Comparison of ENCODE assay signal across 9 cellular contexts in the genomic region with DNA sequence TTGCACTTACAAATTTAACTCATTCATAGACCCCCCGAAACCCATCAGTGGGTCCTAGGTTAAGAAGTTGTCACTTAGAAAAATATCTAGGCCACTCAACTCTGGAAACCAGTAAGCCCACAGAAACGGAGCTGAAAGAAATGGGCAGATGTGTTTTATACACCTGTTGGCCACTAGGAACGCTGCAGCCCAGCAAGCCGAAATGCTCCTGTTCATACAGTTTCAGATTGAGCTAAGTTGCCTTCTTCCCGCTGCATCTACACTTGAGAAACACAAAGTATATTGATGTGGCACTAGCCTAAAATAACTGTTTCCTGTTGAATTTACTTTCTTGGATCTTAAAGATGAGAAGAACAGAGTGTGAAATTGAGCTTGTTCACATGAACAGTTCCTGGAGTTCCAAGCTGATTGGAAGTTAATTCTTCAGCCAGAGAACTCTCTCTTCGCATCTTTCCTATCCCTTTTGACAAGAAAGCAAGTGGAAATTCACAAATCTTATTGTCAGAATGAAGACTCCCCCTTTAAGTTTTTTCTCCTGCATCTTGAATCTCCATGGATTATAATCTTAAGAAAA.
DNase-seq lines count a peak whose midpoint lies in the region; ATAC-seq, FAIRE-seq and TF ChIP-seq lines count a peak whose summit lies in the region.
"Had no signal": no experiment of that assay in that cellular context is flagged by ENCODE, and none has a peak within 500 bp of the region (broad histone marks: within the 10 kb centered on the region; RNA-seq: fewer than 3 reads in every experiment).

No MANE protein-coding gene starts in this region.

- TF ChIP-seq EP300 in SK-N-SH (IDR thresholded peaks at IDR 0.05; ENCODE audit: borderline replicate concordance in 1 of 2, low read depth in 1 of 2, low read length in 1 of 2) (no peak), neural cell (conservative IDR thresholded peaks at IDR 0.05; ENCODE audit: poor library complexity, severe bottlenecking) (no peak)

- DNase-seq in D341Med (ENCODE audit: low spot score) (peak; percentile 59), SK-N-SH (peak; percentile 55), endothelial cell of umbilical vein (ENCODE audit: low read depth, low spot score) (peak; percentile 35), SIG-M5 (lab: John Stamatoyannopoulos, UW) (no peak), NCI-H510A treated with DMSO at 0.1 percent for 48 hours (lab: John Stamatoyannopoulos, UW) (no peak)
- DNase-seq: activated B cell treated with CpG ODN at 0.5 μM for 24 hours had no signal

- H3K27me3 ChIP-seq in SK-N-SH (ENCODE audit: insufficient read depth), result no peaks in the 10 kb centered on the region
- no peaks in the 10 kb centered on the region for H3K27me3 ChIP-seq in endothelial cell of umbilical vein (ENCODE audit: control insufficient read depth in 2 of 2, insufficient read depth in 2 of 2, low read length in 2 of 2)
- no peaks in the 10 kb centered on the region for H3K27me3 ChIP-seq in neural cell (ENCODE audit: insufficient read depth, low read depth, low read length)

- ATAC-seq in GM18873 (IDR thresholded peaks at IDR 0.05; ENCODE audit: low FRiP score, unreplicated experiment) (peak; percentile 85), HG03378 (IDR thresholded peaks at IDR 0.05; ENCODE audit: unreplicated experiment) (peak; percentile 81)

- BruUV-seq in endothelial cell of umbilical vein (replicated peaks; lab: Mats Ljungman, UMichigan), result no TSS peak

- H3K4me1 ChIP-seq in SK-N-SH (ENCODE audit: control insufficient read depth in 1 of 2, insufficient read depth in 2 of 2, low read depth in 1 of 2, low read length in 1 of 2) (no peaks in the 10 kb centered on the region), endothelial cell of umbilical vein (ENCODE audit: control insufficient read depth, extremely low read depth, insufficient read depth, low read length) (no peaks in the 10 kb centered on the region)

- no peaks in the 10 kb centered on the region for H3K36me3 ChIP-seq in SK-N-SH (replicated peaks in 1 of 2; ENCODE audit: control insufficient read depth in 1 of 2, insufficient read depth in 2 of 2, low read length in 1 of 2)
- no peaks in the 10 kb centered on the region for H3K36me3 ChIP-seq in endothelial cell of umbilical vein (ENCODE audit: control insufficient read depth in 2 of 2, extremely low read depth in 1 of 2, insufficient read depth in 2 of 2, low read length in 2 of 2)
- no peaks in the 10 kb centered on the region for H3K36me3 ChIP-seq in neural cell (ENCODE audit: insufficient read depth, low read length)

- no peaks in the 10 kb centered on the region for H3F3A ChIP-seq in SK-N-SH (replicated peaks; ENCODE audit: insufficient read depth)
- no peaks in the 10 kb centered on the region for H3F3A ChIP-seq in neural cell (ENCODE audit: insufficient read depth, low read length, poor library complexity, severe bottlenecking)

- POLR2A ChIA-PET in SK-N-SH (lab: Yijun Ruan, JAX), result interaction anchor here (1.1 kb wide), 1 partner anchor 327 kb away, joined by 5 read pairs; the partner anchor contains the start of gene ENOX2
- POLR2A ChIA-PET in endothelial cell of umbilical vein (lab: Charles Lee), result no interaction called here

- no peak overlapping the region for H2AFZ ChIP-seq in SK-N-SH (ENCODE audit: low read depth)
- H2AFZ ChIP-seq in endothelial cell of umbilical vein (ENCODE audit: low read depth, low read length), result no peak overlapping the region
- no peak overlapping the region for H2AFZ ChIP-seq in neural cell (ENCODE audit: low read depth, low read length)

- no peak overlapping the region for H3K4me2 ChIP-seq in SK-N-SH
- no peak overlapping the region for H3K4me2 ChIP-seq in endothelial cell of umbilical vein (ENCODE audit: insufficient read depth, low read length)
- no peak overlapping the region for H3K4me2 ChIP-seq in neural cell (ENCODE audit: low read length)

- H3K4me3 ChIP-seq in SK-N-SH (ENCODE audit: low read depth in 2 of 2, low read length in 1 of 2) (no peak overlapping the region; a peak in 1 of 4 replicates), endothelial cell of umbilical vein (replicated peaks in 1 of 3; ENCODE audit: insufficient read depth in 1 of 3, low read depth in 1 of 3, low read length in 3 of 3) (no peak overlapping the region), neural cell (ENCODE audit: low read length) (no peak overlapping the region)

- H3K9me1 ChIP-seq in endothelial cell of umbilical vein (replicated peaks; ENCODE audit: control insufficient read depth, extremely low read depth, insufficient read depth, low read length), result no peaks in the 10 kb centered on the region

- TF ChIP-seq RAD21 in SK-N-SH (IDR thresholded peaks at IDR 0.05; ENCODE audit: low read length) (peak; percentile 80), neural cell (conservative IDR thresholded peaks at IDR 0.05) (peak; percentile 72)

- FAIRE-seq in endothelial cell of umbilical vein (lab: Jason Lieb, UNC), result peak; percentile 92

- H3K9me3 ChIP-seq in SK-N-SH (no peaks in the 10 kb centered on the region), endothelial cell of umbilical vein (replicated peaks; ENCODE audit: control insufficient read depth, insufficient read depth, low read length) (no peaks in the 10 kb centered on the region), neural cell (ENCODE audit: low read length) (no peaks in the 10 kb centered on the region)

- TF ChIP-seq CTCF in SK-N-SH (IDR thresholded peaks at IDR 0.05), result peak; percentile 87
- TF ChIP-seq CTCF in endothelial cell of umbilical vein (IDR thresholded peaks at IDR 0.05; ENCODE audit: extremely low read depth in 1 of 2, insufficient read depth in 1 of 2, low read depth in 1 of 2, low read length in 2 of 2), result peak; percentile 36 to 76
- TF ChIP-seq CTCF in neural cell (IDR thresholded peaks at IDR 0.05; ENCODE audit: poor library complexity, severe bottlenecking), result peak; percentile 68

- CTCF ChIA-PET in SK-N-SH (lab: Yijun Ruan, JAX), result interaction anchor here (0.5 to 2.2 kb wide), 63 partner anchors 8 to 425 kb away, joined by 3 to 51 read pairs (median 4); partner anchors contain the start of gene ENOX2
- CTCF ChIA-PET in endothelial cell of umbilical vein (lab: Charles Lee), result interaction anchor here (0.6 to 4.1 kb wide), 33 partner anchors 8 to 345 kb away, joined by 3 to 184 read pairs (median 4); partner anchors contain the start of gene ENOX2

- H3K27ac ChIP-seq in SK-N-SH (ENCODE audit: low read depth in 2 of 2, low read length in 1 of 2) (no peak overlapping the region), endothelial cell of umbilical vein (ENCODE audit: insufficient read depth, low read depth, low read length) (no peak overlapping the region), neural cell (ENCODE audit: low read length) (no peak overlapping the region)

- H3K9ac ChIP-seq in SK-N-SH, result no peak overlapping the region
- no peak overlapping the region for H3K9ac ChIP-seq in endothelial cell of umbilical vein (replicated peaks; ENCODE audit: extremely low read depth, insufficient read depth, low read length)
- no peak overlapping the region for H3K9ac ChIP-seq in neural cell (ENCODE audit: low read length)

- TF ChIP-seq POLR2A in endothelial cell of umbilical vein (IDR thresholded peaks at IDR 0.05; ENCODE audit: low read depth, low read length), result no peak

- dilution Hi-C loops in endothelial cell of umbilical vein (cut with MboI; ENCODE audit: extremely low pct_ligation_motif_present, low sequenced_read_pairs), result no loop called here

- WGBS in SK-N-SH (ENCODE audit: low lambda C conversion rate), result 16% methylated on average over 6 of the region's 6 CpGs

- H3K79me2 ChIP-seq in SK-N-SH (ENCODE audit: insufficient read depth), result no peaks in the 10 kb centered on the region
- H3K79me2 ChIP-seq in endothelial cell of umbilical vein (ENCODE audit: control insufficient read depth, insufficient read depth, low read length), result no peaks in the 10 kb centered on the region
- H3K79me2 ChIP-seq in neural cell (replicated peaks; ENCODE audit: insufficient read depth, low read length), result no peaks in the 10 kb centered on the region

- H3K9me2 ChIP-seq in SK-N-SH, result no peaks in the 10 kb centered on the region
- no peaks in the 10 kb centered on the region for H3K9me2 ChIP-seq in neural cell (ENCODE audit: insufficient read depth, low read length)

- intact Hi-C loops in endothelial cell of umbilical vein (cut with micrococcal nuclease), result loop anchor here (2.0 kb wide), 1 partner anchor 341 kb away; no protein-coding TSS in a partner anchor

- H4K20me1 ChIP-seq in SK-N-SH (ENCODE audit: insufficient read depth) (no peaks in the 10 kb centered on the region), endothelial cell of umbilical vein (replicated peaks; ENCODE audit: control insufficient read depth, extremely low read depth, insufficient read depth, low read length) (no peaks in the 10 kb centered on the region), neural cell (ENCODE audit: insufficient read depth) (no peaks in the 10 kb centered on the region)

TF ChIP-seq in SK-N-SH, 30 proteins besides CTCF, POLR2A, EP300 and RAD21 (continues in another document):
- TF ChIP-seq RFX5 (IDR thresholded peaks at IDR 0.05; ENCODE audit: low read length) (0 out of 2 replicates have a peak, but pooled peaks have one; percentile 13), SMC3 (IDR thresholded peaks at IDR 0.05; ENCODE audit: low read depth, low read length) (peak; percentile 59)

TF ChIP-seq in endothelial cell of umbilical vein, 7 proteins besides CTCF, POLR2A, EP300 and RAD21 (continues in another document):
- TF ChIP-seq, protein P1, sequence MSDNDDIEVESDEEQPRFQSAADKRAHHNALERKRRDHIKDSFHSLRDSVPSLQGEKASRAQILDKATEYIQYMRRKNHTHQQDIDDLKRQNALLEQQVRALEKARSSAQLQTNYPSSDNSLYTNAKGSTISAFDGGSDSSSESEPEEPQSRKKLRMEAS (IDR thresholded peaks at IDR 0.05; ENCODE audit: insufficient read depth, insufficient read length), result no peak
- no peak for TF ChIP-seq FOS (IDR thresholded peaks at IDR 0.05; ENCODE audit: borderline replicate concordance, insufficient read depth, low read length)
- TF ChIP-seq EZH2 (IDR thresholded peaks at IDR 0.05; ENCODE audit: borderline replicate concordance, low read depth, low read length, severe bottlenecking), result no peak
- TF ChIP-seq MYC (IDR thresholded peaks at IDR 0.05; ENCODE audit: low read depth, low read length), result no peak
- no peak for TF ChIP-seq POLR2AphosphoS5 (IDR thresholded peaks at IDR 0.05; ENCODE audit: insufficient read depth, low read depth, low read length)

TF ChIP-seq in neural cell, 6 proteins besides CTCF, POLR2A, EP300 and RAD21 (continues in another document):
- peak; percentile 54 for TF ChIP-seq SMC3 (conservative IDR thresholded peaks at IDR 0.05; ENCODE audit: poor library complexity)

Comparison
In these comparisons a context has a peak if more than half of its experiments do, and no peak if none do; other contexts are left out.
1. DNase-seq: peak in D341Med (single experiment), SK-N-SH (single experiment) and endothelial cell of umbilical vein (single experiment); none in SIG-M5 (single experiment) and NCI-H510A treated with DMSO at 0.1 percent for 48 hours (single experiment).
2. Peak in every context shown above with its lines, with median percentiles within 50 percentile points of each other: CTCF ChIP-seq.